ENCODE assay signal across 1 cellular context in the genomic region with DNA sequence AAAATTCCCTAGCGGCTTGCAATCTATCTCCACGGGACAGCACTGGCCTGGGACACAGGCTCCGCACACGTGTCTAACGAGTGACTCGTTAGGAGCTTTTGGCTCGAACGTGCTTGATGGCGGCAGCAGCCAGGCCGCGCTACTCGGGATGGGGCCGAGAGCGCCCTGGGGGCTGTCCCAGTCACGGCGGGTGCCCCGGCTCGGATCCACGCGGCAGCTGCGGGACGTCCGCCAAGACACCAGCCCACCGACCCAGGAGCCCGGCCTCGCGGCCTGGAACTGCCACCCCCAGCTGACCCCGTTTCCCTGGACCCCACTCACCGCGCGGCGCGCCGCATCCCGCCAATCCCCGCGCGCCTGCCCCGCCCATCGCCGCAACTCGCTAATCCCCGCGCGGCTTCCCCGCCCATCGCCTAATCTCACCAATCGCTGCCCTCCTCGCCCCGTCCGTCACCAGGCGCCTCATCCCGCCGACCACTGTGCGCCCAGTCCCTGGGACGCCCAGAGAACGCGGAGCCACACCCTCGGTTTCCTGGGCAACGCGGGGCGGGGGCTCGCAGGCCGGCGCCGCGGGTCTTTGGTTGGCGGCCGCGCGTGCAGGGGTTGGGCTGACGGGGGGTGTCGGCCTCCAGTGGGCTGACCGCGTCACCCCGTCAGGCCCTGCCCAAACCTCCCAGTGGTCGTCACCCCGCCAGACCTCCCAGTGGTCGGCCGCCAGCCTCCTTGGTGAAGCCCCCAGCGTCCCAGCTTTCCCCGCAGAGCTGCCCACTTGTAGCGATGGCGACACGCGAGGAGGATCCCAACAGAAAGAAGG.
TF ChIP-seq lines count a peak whose summit lies in the region.

POLD2 (minus strand) TSS at position 359 of the 814 bp plus-strand sequence. CDS start 1,495 bp downstream, outside the sequence.

TF ChIP-seq in WTC11, 78 proteins besides CTCF, POLR2A, EP300 and RAD21 (continued from another document):
- TF ChIP-seq JUN (CRISPR knock-in tag; IDR thresholded peaks at IDR 0.05) (0 out of 2 replicates have a peak, but pooled peaks have one; percentile 67), ARID4B (CRISPR knock-in tag; IDR thresholded peaks at IDR 0.05; ENCODE audit: borderline replicate concordance) (peak; percentile 83), GRHL2 (CRISPR knock-in tag; IDR thresholded peaks at IDR 0.05; ENCODE audit: insufficient replicate concordance, severe bottlenecking) (no peak), ZNF138 (CRISPR knock-in tag; conservative IDR thresholded peaks at IDR 0.05) (no peak), FOXK1 (CRISPR knock-in tag; IDR thresholded peaks at IDR 0.05) (peak; percentile 76), JAZF1 (CRISPR knock-in tag; IDR thresholded peaks at IDR 0.05) (no peak), ZNF219 (CRISPR knock-in tag; IDR thresholded peaks at IDR 0.05; ENCODE audit: borderline replicate concordance) (no peak), MAX (CRISPR knock-in tag; IDR thresholded peaks at IDR 0.05) (peak; percentile 90), ESRRA (CRISPR knock-in tag; IDR thresholded peaks at IDR 0.05; ENCODE audit: borderline replicate concordance) (no peak), MYBL2 (CRISPR knock-in tag; IDR thresholded peaks at IDR 0.05) (peak; percentile 78; the same call in 1 of the 2 replicates), FOXJ3 (CRISPR knock-in tag; IDR thresholded peaks at IDR 0.05; ENCODE audit: borderline replicate concordance) (no peak), ZNF263 (CRISPR knock-in tag; IDR thresholded peaks at IDR 0.05; ENCODE audit: low read depth) (no peak), ZNF671 (CRISPR knock-in tag; IDR thresholded peaks at IDR 0.05) (no peak), IRF1 (CRISPR knock-in tag; IDR thresholded peaks at IDR 0.05) (no peak), ZNF425 (CRISPR knock-in tag; conservative IDR thresholded peaks at IDR 0.05) (no peak), ATF1 (CRISPR knock-in tag; IDR thresholded peaks at IDR 0.05) (no peak), NFE2L1 (CRISPR knock-in tag; IDR thresholded peaks at IDR 0.05) (0 out of 2 replicates have a peak, but pooled peaks have one; percentile 38)
- TF ChIP-seq, protein P1, sequence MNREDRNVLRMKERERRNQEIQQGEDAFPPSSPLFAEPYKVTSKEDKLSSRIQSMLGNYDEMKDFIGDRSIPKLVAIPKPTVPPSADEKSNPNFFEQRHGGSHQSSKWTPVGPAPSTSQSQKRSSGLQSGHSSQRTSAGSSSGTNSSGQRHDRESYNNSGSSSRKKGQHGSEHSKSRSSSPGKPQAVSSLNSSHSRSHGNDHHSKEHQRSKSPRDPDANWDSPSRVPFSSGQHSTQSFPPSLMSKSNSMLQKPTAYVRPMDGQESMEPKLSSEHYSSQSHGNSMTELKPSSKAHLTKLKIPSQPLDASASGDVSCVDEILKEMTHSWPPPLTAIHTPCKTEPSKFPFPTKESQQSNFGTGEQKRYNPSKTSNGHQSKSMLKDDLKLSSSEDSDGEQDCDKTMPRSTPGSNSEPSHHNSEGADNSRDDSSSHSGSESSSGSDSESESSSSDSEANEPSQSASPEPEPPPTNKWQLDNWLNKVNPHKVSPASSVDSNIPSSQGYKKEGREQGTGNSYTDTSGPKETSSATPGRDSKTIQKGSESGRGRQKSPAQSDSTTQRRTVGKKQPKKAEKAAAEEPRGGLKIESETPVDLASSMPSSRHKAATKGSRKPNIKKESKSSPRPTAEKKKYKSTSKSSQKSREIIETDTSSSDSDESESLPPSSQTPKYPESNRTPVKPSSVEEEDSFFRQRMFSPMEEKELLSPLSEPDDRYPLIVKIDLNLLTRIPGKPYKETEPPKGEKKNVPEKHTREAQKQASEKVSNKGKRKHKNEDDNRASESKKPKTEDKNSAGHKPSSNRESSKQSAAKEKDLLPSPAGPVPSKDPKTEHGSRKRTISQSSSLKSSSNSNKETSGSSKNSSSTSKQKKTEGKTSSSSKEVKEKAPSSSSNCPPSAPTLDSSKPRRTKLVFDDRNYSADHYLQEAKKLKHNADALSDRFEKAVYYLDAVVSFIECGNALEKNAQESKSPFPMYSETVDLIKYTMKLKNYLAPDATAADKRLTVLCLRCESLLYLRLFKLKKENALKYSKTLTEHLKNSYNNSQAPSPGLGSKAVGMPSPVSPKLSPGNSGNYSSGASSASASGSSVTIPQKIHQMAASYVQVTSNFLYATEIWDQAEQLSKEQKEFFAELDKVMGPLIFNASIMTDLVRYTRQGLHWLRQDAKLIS (CRISPR knock-in tag; IDR thresholded peaks at IDR 0.05; ENCODE audit: borderline replicate concordance): no peak
- TF ChIP-seq, protein P2, sequence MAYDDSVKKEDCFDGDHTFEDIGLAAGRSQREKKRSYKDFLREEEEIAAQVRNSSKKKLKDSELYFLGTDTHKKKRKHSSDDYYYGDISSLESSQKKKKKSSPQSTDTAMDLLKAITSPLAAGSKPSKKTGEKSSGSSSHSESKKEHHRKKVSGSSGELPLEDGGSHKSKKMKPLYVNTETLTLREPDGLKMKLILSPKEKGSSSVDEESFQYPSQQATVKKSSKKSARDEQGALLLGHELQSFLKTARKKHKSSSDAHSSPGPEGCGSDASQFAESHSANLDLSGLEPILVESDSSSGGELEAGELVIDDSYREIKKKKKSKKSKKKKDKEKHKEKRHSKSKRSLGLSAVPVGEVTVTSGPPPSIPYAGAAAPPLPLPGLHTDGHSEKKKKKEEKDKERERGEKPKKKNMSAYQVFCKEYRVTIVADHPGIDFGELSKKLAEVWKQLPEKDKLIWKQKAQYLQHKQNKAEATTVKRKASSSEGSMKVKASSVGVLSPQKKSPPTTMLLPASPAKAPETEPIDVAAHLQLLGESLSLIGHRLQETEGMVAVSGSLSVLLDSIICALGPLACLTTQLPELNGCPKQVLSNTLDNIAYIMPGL (CRISPR knock-in tag; IDR thresholded peaks at IDR 0.05): peak; percentile 60; the same call in 1 of the 2 replicates
- TF ChIP-seq, protein P3, sequence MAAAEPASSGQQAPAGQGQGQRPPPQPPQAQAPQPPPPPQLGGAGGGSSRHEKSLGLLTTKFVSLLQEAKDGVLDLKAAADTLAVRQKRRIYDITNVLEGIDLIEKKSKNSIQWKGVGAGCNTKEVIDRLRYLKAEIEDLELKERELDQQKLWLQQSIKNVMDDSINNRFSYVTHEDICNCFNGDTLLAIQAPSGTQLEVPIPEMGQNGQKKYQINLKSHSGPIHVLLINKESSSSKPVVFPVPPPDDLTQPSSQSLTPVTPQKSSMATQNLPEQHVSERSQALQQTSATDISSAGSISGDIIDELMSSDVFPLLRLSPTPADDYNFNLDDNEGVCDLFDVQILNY (CRISPR knock-in tag; IDR thresholded peaks at IDR 0.05): peak; percentile 55
- TF ChIP-seq, protein P4, sequence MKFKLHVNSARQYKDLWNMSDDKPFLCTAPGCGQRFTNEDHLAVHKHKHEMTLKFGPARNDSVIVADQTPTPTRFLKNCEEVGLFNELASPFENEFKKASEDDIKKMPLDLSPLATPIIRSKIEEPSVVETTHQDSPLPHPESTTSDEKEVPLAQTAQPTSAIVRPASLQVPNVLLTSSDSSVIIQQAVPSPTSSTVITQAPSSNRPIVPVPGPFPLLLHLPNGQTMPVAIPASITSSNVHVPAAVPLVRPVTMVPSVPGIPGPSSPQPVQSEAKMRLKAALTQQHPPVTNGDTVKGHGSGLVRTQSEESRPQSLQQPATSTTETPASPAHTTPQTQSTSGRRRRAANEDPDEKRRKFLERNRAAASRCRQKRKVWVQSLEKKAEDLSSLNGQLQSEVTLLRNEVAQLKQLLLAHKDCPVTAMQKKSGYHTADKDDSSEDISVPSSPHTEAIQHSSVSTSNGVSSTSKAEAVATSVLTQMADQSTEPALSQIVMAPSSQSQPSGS (CRISPR knock-in tag; IDR thresholded peaks at IDR 0.05; ENCODE audit: borderline replicate concordance, low read depth): no peak
